20 cellular contexts compared by ENCODE assay signal in genomic region chr2:121104721-121105141, GRCh38.
DNase-seq lines count a peak whose midpoint lies in the region; ATAC-seq and TF ChIP-seq lines count a peak whose summit lies in the region.
"Had no signal": no experiment of that assay in that cellular context is flagged by ENCODE, and none has a peak within 500 bp of the region (broad histone marks: within the 10 kb centered on the region; RNA-seq: fewer than 3 reads in every experiment).

No MANE protein-coding gene starts in this region.

- H3K36me3 ChIP-seq in GM23248 (ENCODE audit: low read depth) (no peaks in the 10 kb centered on the region), WERI-Rb-1 (no peaks in the 10 kb centered on the region)
- H3K36me3 ChIP-seq: brain microvascular endothelial cell, HAP-1, lower lobe of right lung, MG63 had no signal

- H3K27me3 ChIP-seq in GM23248 (replicated peaks; ENCODE audit: insufficient read depth) (peaks cover 9% of the 10 kb centered on the region), WERI-Rb-1 (ENCODE audit: insufficient read depth, low read depth, severe bottlenecking) (no peaks in the 10 kb centered on the region), foreskin keratinocyte (peaks cover 15% of the 10 kb centered on the region)
- H3K27me3 ChIP-seq: MG63 had no signal

- ATAC-seq in foreskin keratinocyte (peak; percentile 15), GM18498 (IDR thresholded peaks at IDR 0.05; ENCODE audit: unreplicated experiment) (no peak), left ventricle myocardium superior (no peak)
- ATAC-seq in activated CD4-positive, CD25-positive, alpha-beta regulatory T cell treated with anti-CD3 and anti-CD28 coated beads, Interleukin-2, amount 50 U/mL, for 24 hours = no peak
- ATAC-seq: activated CD4-positive, alpha-beta T cell treated with anti-CD3 and anti-CD28 coated beads for 36 hours; lower lobe of right lung; natural killer cell treated with Interleukin-12 subunit alpha and Interleukin-12 subunit beta and Interleukin-15 and Interleukin-18, amount 100 ng/mL, for 72 hours had no signal

- H3K4me1 ChIP-seq in GM23248 (ENCODE audit: insufficient read depth) (no peaks in the 10 kb centered on the region), foreskin keratinocyte (no peaks in the 10 kb centered on the region)
- H3K4me1 ChIP-seq: HAP-1, lower lobe of right lung had no signal

- H3K9me2 ChIP-seq in GM23248 (ENCODE audit: insufficient read depth) = no peaks in the 10 kb centered on the region

- H3K9me3 ChIP-seq in GM23248 (ENCODE audit: low read depth) = no peaks in the 10 kb centered on the region
- no peaks in the 10 kb centered on the region for H3K9me3 ChIP-seq in WERI-Rb-1 (ENCODE audit: severe bottlenecking)
- H3K9me3 ChIP-seq: HAP-1, lower lobe of right lung, MG63 had no signal

- no peak overlapping the region for H3K4me2 ChIP-seq in GM23248 (ENCODE audit: unreplicated experiment)

- H4K20me1 ChIP-seq in GM23248 (ENCODE audit: insufficient read depth) = no peaks in the 10 kb centered on the region

- H3K79me2 ChIP-seq in GM23248 (ENCODE audit: insufficient read depth) = no peaks in the 10 kb centered on the region

- TF ChIP-seq CTCF in WERI-Rb-1 (IDR thresholded peaks at IDR 0.05; ENCODE audit: low read depth, low read length) (no peak), foreskin keratinocyte (conservative IDR thresholded peaks at IDR 0.05) (no peak)

- peak; percentile 43 for DNase-seq in GM23248
- DNase-seq in WERI-Rb-1 = no peak
- DNase-seq in foreskin keratinocyte = peak in 1 of 2 donors; percentile 22
- peak; percentile 64 for DNase-seq in posterior vena cava (ENCODE audit: low spot score)
- DNase-seq in left ventricle myocardium superior = no peak
- DNase-seq in NCI-H2081 treated with DMSO at 0.1 percent for 48 hours (lab: John Stamatoyannopoulos, UW) = no peak
- DNase-seq: activated CD4-positive, alpha-beta T cell treated with anti-CD3 and anti-CD28 coated beads for 36 hours; activated CD8-positive, alpha-beta memory T cell treated with anti-CD3 and anti-CD28 coated beads, Interleukin-2, amount 50 U/mL, for 48 hours; activated naive CD4-positive, alpha-beta T cell treated with anti-CD3 and anti-CD28 coated beads, Interleukin-2, amount 10 ng/mL, durations not matched to agents 7 days and 5 days; brain microvascular endothelial cell; effector memory CD4-positive, alpha-beta T cell; lower lobe of right lung; MG63; NCI-H1694 treated with DMSO at 0.1 percent for 48 hours; SIG-M5; stimulated activated CD8-positive, alpha-beta memory T cell treated with anti-CD3 and anti-CD28 coated beads, Interleukin-4, amount 100 ng/mL, for 48 hours had no signal

- no peaks in the 10 kb centered on the region for H3F3A ChIP-seq in GM23248 (ENCODE audit: insufficient read depth)

- H2AFZ ChIP-seq in GM23248 = no peak overlapping the region

- in situ Hi-C loops in GM23248 (cut with MboI) = no loop called here

- no peak overlapping the region for H3K4me3 ChIP-seq in GM23248
- H3K4me3 ChIP-seq in WERI-Rb-1 (ENCODE audit: low read depth, low read length) = no peak overlapping the region
- H3K4me3 ChIP-seq: HAP-1, lower lobe of right lung, MG63 had no signal

- no peak overlapping the region for H3K9ac ChIP-seq in GM23248

- 52 to 59% methylated on average over 10 of the region's 10 CpGs for WGBS in GM23248 (ENCODE audit: low coverage in 1 of 2, low lambda C conversion rate in 2 of 2, missing lambda C conversion rate in 2 of 2), 2 experiments

- intact Hi-C loops in posterior vena cava (cut with DNase I) (loop anchor here in 1 of 2 donors (10.0 kb wide), 1 partner anchor 220 kb away; no protein-coding TSS in a partner anchor), left ventricle myocardium superior (cut with micrococcal nuclease) (no loop called here)

- H3K27ac ChIP-seq in GM23248 = no peak overlapping the region
- H3K27ac ChIP-seq in WERI-Rb-1 = peak overlapping the region; percentile 38
- no peak overlapping the region for H3K27ac ChIP-seq in foreskin keratinocyte
- H3K27ac ChIP-seq: brain microvascular endothelial cell, lower lobe of right lung had no signal

Comparison
In these comparisons a context has a peak if more than half of its experiments do, and no peak if none do; other contexts are left out.
1. DNase-seq: peak in GM23248 (single experiment) and posterior vena cava (single experiment); none in WERI-Rb-1 (single experiment), left ventricle myocardium superior (single experiment) and NCI-H2081 treated with DMSO at 0.1 percent for 48 hours (single experiment).